Comparison of ENCODE assay signal across 9 cellular contexts in the genomic region with DNA sequence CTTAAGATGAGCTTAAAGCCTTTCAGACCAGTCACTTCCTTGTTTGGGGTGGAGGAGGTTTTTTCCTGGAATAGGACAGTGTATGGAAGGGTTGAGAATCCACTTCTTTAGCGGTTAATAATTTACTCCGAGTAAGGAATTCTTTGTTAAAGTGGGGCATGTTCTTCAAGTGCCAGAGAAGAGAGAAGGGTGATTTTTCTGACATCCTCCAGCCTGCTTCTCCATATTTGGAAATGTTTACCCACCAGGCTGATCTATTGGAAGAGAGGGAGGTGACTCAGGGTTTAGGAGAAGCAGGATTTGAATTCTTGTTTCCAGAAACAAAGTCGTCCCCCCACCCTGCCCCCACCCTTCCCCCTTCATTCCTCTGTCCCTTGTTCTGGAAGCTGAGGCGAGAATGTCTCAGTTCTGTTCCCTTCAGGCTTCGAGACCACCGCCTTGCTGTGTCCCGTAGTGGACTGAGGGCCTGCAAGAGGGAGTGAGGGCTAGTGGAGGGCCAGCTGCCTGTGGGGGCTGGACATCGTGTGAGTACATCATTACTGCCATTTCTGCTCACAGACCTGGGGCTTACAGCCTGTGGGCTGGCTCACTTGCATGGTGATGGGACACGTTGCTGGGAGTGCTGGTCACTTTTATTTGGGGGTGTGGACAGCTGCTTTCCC. TPM values are rescaled to one million over a fixed set of nuclear protein-coding genes. Genes with fewer than 3 reads are reported as not detected.
DNase-seq lines count a peak whose midpoint lies in the region; ATAC-seq and TF ChIP-seq lines count a peak whose summit lies in the region.
"Had no signal": no experiment of that assay in that cellular context is flagged by ENCODE, and none has a peak within 500 bp of the region (broad histone marks: within the 10 kb centered on the region; RNA-seq: fewer than 3 reads in every experiment).

No MANE protein-coding gene starts in this region.

- peak overlapping the region; percentile 36; the same call in 1 of the 3 replicates for H3K4me3 Mint-ChIP-seq in GM23338
- H3K4me3 Mint-ChIP-seq in stimulated activated naive B cell treated with anti-CD40 and anti-IgM and Interleukin-4, amounts not matched to agents 10 μg/mL and 1 μg/mL and 100 μg/mL, for 72 hours: no peak overlapping the region

- H3K27ac Mint-ChIP-seq in GM23338: peak overlapping the region; percentile 96
- peak overlapping the region; percentile 72 for H3K27ac Mint-ChIP-seq in stimulated activated naive B cell treated with anti-CD40 and anti-IgM and Interleukin-4, amounts not matched to agents 10 μg/mL and 1 μg/mL and 100 μg/mL, for 72 hours

- no peaks in the 10 kb centered on the region for H3K36me3 ChIP-seq in GM23338 (ENCODE audit: insufficient read depth)

- peaks cover 30% of the 10 kb centered on the region for H3K79me2 ChIP-seq in GM23338 (replicated peaks; ENCODE audit: insufficient read depth)

- peak overlapping the region; percentile 68; the same call in 1 of the 2 replicates for H3K4me2 ChIP-seq in GM23338

- no peak overlapping the region for H2AFZ ChIP-seq in GM23338

- peaks cover 16% of the 10 kb centered on the region for H3K4me1 ChIP-seq in GM23338 (ENCODE audit: insufficient read depth)

- 0 out of 2 replicates have a peak, but pooled peaks cover 3% of the 10 kb centered on the region for H3F3A ChIP-seq in GM23338 (replicated peaks; ENCODE audit: low read depth)

- no peaks in the 10 kb centered on the region; the same call in 2 of the 3 replicates for H3K36me3 Mint-ChIP-seq in GM23338 (ENCODE audit: low read depth)
- H3K36me3 Mint-ChIP-seq in stimulated activated naive B cell treated with anti-CD40 and anti-IgM and Interleukin-4, amounts not matched to agents 10 μg/mL and 1 μg/mL and 100 μg/mL, for 72 hours: peaks cover 14 to 39% of the 10 kb centered on the region in 2 donors

- H3K9me2 ChIP-seq in GM23338 (ENCODE audit: insufficient read depth): no peaks in the 10 kb centered on the region; the same call in 1 of the 2 replicates

- no peaks in the 10 kb centered on the region for H3K27me3 ChIP-seq in GM23338 (ENCODE audit: insufficient read depth)

- no peaks in the 10 kb centered on the region for H4K20me1 ChIP-seq in GM23338 (replicated peaks; ENCODE audit: insufficient read depth)

- no peak for TF ChIP-seq CTCF in GM23338 (conservative IDR thresholded peaks at IDR 0.05; ENCODE audit: low read depth in 2 of 2)
- TF ChIP-seq CTCF in astrocyte of the spinal cord (IDR thresholded peaks at IDR 0.05; ENCODE audit: low read depth, low read length): no peak

- H3K4me1 Mint-ChIP-seq in GM23338: peaks cover 45% of the 10 kb centered on the region
- peaks cover 38 to 72% of the 10 kb centered on the region in 2 donors for H3K4me1 Mint-ChIP-seq in stimulated activated naive B cell treated with anti-CD40 and anti-IgM and Interleukin-4, amounts not matched to agents 10 μg/mL and 1 μg/mL and 100 μg/mL, for 72 hours

- H3K27ac ChIP-seq in GM23338 (ENCODE audit: low read depth): peak overlapping the region; percentile 66; the same call in 1 of the 2 replicates

- H3K27me3 Mint-ChIP-seq in GM23338 (ENCODE audit: insufficient read depth, low read depth, poor library complexity): peaks cover 5% of the 10 kb centered on the region
- H3K27me3 Mint-ChIP-seq in stimulated activated naive B cell treated with anti-CD40 and anti-IgM and Interleukin-4, amounts not matched to agents 10 μg/mL and 1 μg/mL and 100 μg/mL, for 72 hours: no peaks in the 10 kb centered on the region

- no peaks in the 10 kb centered on the region for H3K9me3 Mint-ChIP-seq in GM23338
- H3K9me3 Mint-ChIP-seq in stimulated activated naive B cell treated with anti-CD40 and anti-IgM and Interleukin-4, amounts not matched to agents 10 μg/mL and 1 μg/mL and 100 μg/mL, for 72 hours: no peaks in the 10 kb centered on the region

- in situ Hi-C loops in astrocyte of the spinal cord (cut with HindIII; ENCODE audit: low sequenced_read_pairs): no loop called here

- peak; percentile 28 for ATAC-seq in GM23338
- ATAC-seq in stimulated activated naive B cell treated with anti-CD40 and anti-IgM and Interleukin-4, amounts not matched to agents 10 μg/mL and 1 μg/mL and 100 μg/mL, for 72 hours (replicated peaks): no peak
- no peak for ATAC-seq in HG02588 (IDR thresholded peaks at IDR 0.05; ENCODE audit: unreplicated experiment)

- peak; percentile 46 for DNase-seq in GM23338 (ENCODE audit: low spot score)
- DNase-seq in astrocyte of the spinal cord (ENCODE audit: low read depth, low spot score): peak; percentile 70
- peak; percentile 44 for DNase-seq in left kidney (ENCODE audit: low read depth, low spot score)
- no peak for DNase-seq in stimulated activated naive B cell treated with anti-CD40 and anti-IgM and Interleukin-4, amounts not matched to agents 10 μg/mL and 1 μg/mL and 100 μg/mL, for 72 hours
- DNase-seq in NCI-H2081 (lab: John Stamatoyannopoulos, UW): no peak
- DNase-seq in NCI-H526 (lab: John Stamatoyannopoulos, UW): no peak
- no peak for DNase-seq in OCI-M2 (lab: John Stamatoyannopoulos, UW; ENCODE audit: unreplicated experiment)

- H3K4me3 ChIP-seq in GM23338: no peak overlapping the region
- no peak overlapping the region for H3K4me3 ChIP-seq in astrocyte of the spinal cord (ENCODE audit: low read depth, low read length)
- H3K4me3 ChIP-seq: skin epidermis had no signal

TF ChIP-seq in GM23338, 12 proteins besides CTCF, POLR2A, EP300 and RAD21:
- no peak for TF ChIP-seq EZH2 (IDR thresholded peaks at IDR 0.05; ENCODE audit: low read depth, unreplicated experiment)
- TF ChIP-seq EZH2phosphoT487 (IDR thresholded peaks at IDR 0.05; ENCODE audit: unreplicated experiment): no peak
- TF ChIP-seq, protein P1, sequence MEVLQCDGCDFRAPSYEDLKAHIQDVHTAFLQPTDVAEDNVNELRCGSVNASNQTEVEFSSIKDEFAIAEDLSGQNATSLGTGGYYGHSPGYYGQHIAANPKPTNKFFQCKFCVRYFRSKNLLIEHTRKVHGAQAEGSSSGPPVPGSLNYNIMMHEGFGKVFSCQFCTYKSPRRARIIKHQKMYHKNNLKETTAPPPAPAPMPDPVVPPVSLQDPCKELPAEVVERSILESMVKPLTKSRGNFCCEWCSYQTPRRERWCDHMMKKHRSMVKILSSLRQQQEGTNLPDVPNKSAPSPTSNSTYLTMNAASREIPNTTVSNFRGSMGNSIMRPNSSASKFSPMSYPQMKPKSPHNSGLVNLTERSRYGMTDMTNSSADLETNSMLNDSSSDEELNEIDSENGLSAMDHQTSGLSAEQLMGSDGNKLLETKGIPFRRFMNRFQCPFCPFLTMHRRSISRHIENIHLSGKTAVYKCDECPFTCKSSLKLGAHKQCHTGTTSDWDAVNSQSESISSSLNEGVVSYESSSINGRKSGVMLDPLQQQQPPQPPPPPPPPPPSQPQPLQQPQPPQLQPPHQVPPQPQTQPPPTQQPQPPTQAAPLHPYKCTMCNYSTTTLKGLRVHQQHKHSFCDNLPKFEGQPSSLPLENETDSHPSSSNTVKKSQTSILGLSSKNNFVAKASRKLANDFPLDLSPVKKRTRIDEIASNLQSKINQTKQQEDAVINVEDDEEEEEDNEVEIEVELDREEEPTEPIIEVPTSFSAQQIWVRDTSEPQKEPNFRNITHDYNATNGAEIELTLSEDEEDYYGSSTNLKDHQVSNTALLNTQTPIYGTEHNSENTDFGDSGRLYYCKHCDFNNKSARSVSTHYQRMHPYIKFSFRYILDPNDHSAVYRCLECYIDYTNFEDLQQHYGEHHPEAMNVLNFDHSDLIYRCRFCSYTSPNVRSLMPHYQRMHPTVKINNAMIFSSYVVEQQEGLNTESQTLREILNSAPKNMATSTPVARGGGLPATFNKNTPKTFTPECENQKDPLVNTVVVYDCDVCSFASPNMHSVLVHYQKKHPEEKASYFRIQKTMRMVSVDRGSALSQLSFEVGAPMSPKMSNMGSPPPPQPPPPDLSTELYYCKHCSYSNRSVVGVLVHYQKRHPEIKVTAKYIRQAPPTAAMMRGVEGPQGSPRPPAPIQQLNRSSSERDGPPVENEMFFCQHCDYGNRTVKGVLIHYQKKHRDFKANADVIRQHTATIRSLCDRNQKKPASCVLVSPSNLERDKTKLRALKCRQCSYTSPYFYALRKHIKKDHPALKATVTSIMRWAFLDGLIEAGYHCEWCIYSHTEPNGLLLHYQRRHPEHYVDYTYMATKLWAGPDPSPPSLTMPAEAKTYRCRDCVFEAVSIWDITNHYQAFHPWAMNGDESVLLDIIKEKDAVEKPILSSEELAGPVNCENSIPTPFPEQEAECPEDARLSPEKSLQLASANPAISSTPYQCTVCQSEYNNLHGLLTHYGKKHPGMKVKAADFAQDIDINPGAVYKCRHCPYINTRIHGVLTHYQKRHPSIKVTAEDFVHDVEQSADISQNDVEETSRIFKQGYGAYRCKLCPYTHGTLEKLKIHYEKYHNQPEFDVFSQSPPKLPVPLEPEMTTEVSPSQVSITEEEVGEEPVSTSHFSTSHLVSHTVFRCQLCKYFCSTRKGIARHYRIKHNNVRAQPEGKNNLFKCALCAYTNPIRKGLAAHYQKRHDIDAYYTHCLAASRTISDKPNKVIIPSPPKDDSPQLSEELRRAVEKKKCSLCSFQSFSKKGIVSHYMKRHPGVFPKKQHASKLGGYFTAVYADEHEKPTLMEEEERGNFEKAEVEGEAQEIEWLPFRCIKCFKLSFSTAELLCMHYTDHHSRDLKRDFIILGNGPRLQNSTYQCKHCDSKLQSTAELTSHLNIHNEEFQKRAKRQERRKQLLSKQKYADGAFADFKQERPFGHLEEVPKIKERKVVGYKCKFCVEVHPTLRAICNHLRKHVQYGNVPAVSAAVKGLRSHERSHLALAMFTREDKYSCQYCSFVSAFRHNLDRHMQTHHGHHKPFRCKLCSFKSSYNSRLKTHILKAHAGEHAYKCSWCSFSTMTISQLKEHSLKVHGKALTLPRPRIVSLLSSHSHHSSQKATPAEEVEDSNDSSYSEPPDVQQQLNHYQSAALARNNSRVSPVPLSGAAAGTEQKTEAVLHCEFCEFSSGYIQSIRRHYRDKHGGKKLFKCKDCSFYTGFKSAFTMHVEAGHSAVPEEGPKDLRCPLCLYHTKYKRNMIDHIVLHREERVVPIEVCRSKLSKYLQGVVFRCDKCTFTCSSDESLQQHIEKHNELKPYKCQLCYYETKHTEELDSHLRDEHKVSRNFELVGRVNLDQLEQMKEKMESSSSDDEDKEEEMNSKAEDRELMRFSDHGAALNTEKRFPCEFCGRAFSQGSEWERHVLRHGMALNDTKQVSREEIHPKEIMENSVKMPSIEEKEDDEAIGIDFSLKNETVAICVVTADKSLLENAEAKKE (CRISPR knock-in tag; IDR thresholded peaks at IDR 0.05): no peak

RNA-seq across cellular contexts. Expression of gene LPP, which starts 58.5 kb away (rescaled TPM):
- total RNA-seq in GM23338 (2014; rRNA removed; shearing (Covaris generic)): 35.2 and 36.2 TPM in 2 replicates
- polyA plus RNA-seq in GM23338 (2016; fragmentation: Nextera tagmentation; extraction: Ambion mirVana): 18.1 and 23.0 TPM in 2 replicates

Comparison
In these comparisons a context has a peak if more than half of its experiments do, and no peak if none do; other contexts are left out.
1. DNase-seq: peak in GM23338 (single experiment), astrocyte of the spinal cord (single experiment) and left kidney (single experiment); none in stimulated activated naive B cell treated with anti-CD40 and anti-IgM and Interleukin-4, amounts not matched to agents 10 μg/mL and 1 μg/mL and 100 μg/mL, for 72 hours (single experiment), NCI-H2081 (0 of 2), NCI-H526 (0 of 2) and OCI-M2 (single experiment).